7 cellular contexts compared by ENCODE assay signal in genomic region chr20:34744340-34744739, GRCh38.
"Had no signal": no experiment of that assay in that cellular context is flagged by ENCODE, and none has a peak within 500 bp of the region (broad histone marks: within the 10 kb centered on the region; RNA-seq: fewer than 3 reads in every experiment).

No MANE protein-coding gene starts in this region.

- ATAC-seq: GM23338, HCT116 had no signal

- H3K27ac ChIP-seq: HL-60 had no signal

- H2AFZ ChIP-seq: GM23338 had no signal

- H3K4me1 ChIP-seq: HAP-1 had no signal

- H3K4me2 ChIP-seq: GM23338 had no signal

- H3K4me3 ChIP-seq: GM23338, HAP-1 had no signal

- H3K9me3 ChIP-seq: HAP-1 had no signal

- DNase-seq: H7, HFFc6, KG1 had no signal
